Comparison of ENCODE assay signal across 15 cellular contexts in genomic region chr21:26443867-26444266, GRCh38.
"Had no signal": no experiment of that assay in that cellular context is flagged by ENCODE, and none has a peak within 500 bp of the region (broad histone marks: within the 10 kb centered on the region; RNA-seq: fewer than 3 reads in every experiment).

No MANE protein-coding gene starts in this region.

- H3K4me3 ChIP-seq: esophagus squamous epithelium, left ventricle myocardium inferior, neural progenitor cell, skin epidermis, suprapubic skin, transverse colon, uterus had no signal

- H3K9me3 ChIP-seq: esophagus squamous epithelium, left ventricle myocardium inferior, suprapubic skin, transverse colon, uterus had no signal

- H3K4me1 ChIP-seq: left ventricle myocardium inferior, neural progenitor cell, suprapubic skin, transverse colon, uterus had no signal

- H3K27me3 ChIP-seq: esophagus squamous epithelium, neural progenitor cell, suprapubic skin, transverse colon, uterus had no signal

- DNase-seq: activated CD4-positive, alpha-beta memory T cell treated with anti-CD3 and anti-CD28 coated beads, Interleukin-2, amount 10 ng/mL, durations not matched to agents 7 days and 5 days; activated CD4-positive, alpha-beta T cell treated with anti-CD3 and anti-CD28 coated beads for 4 hours; activated CD8-positive, alpha-beta memory T cell treated with anti-CD3 and anti-CD28 coated beads, Interleukin-2, amount 10 ng/mL, durations not matched to agents 7 days and 5 days; activated naive CD4-positive, alpha-beta T cell treated with Interleukin-2 at 50 U/mL for 16 hours; aorta; effector memory CD4-positive, alpha-beta T cell; esophagus squamous epithelium; left ventricle myocardium inferior; naive thymus-derived CD4-positive, alpha-beta T cell; right cardiac atrium; transverse colon; uterus had no signal

- H3K36me3 ChIP-seq: esophagus squamous epithelium, left ventricle myocardium inferior, neural progenitor cell, suprapubic skin, transverse colon, uterus had no signal

- ATAC-seq: activated CD8-positive, alpha-beta memory T cell treated with anti-CD3 and anti-CD28 coated beads, Interleukin-2, amount 10 ng/mL, durations not matched to agents 7 days and 5 days; naive thymus-derived CD4-positive, alpha-beta T cell; right cardiac atrium had no signal

- H3K27ac ChIP-seq: esophagus squamous epithelium, left ventricle myocardium inferior, neural progenitor cell, suprapubic skin, transverse colon, uterus had no signal
